ENCODE assay signal across 1 cellular context in the genomic region with DNA sequence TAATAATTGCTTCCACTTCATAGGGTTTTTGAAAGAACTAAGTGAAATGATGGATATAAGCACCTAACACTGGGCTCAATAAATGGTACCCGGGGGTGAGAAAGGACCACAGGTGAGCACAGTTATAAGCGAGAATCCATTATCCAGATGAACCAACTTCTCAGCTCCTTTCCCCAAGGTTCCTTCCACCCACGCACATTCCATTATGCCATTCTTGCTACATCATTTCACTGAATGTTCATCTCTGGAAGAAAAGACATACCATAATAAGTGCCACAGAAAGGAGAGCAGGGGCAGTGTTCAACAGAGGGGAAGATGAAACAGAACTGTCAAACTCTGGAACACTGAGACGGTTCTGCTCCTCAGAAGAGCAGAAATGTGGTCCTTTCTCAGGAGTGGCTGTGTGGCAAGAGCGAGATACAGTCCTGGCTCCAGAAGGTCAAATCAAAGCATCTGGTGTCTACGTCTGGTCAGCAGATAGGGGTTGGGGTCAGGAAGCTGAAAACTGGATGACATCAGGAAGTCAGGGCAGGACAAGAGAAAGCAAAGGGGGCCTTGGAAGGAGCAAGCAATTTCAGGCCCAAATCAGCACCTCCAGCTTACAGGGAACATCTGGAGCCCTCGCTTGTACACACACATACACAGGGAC.
TF ChIP-seq lines count a peak whose summit lies in the region.

No MANE protein-coding gene starts in this region.

TF ChIP-seq in K562, 482 proteins besides CTCF, POLR2A, EP300 and RAD21 (continued from another document):
- TF ChIP-seq, protein P1, sequence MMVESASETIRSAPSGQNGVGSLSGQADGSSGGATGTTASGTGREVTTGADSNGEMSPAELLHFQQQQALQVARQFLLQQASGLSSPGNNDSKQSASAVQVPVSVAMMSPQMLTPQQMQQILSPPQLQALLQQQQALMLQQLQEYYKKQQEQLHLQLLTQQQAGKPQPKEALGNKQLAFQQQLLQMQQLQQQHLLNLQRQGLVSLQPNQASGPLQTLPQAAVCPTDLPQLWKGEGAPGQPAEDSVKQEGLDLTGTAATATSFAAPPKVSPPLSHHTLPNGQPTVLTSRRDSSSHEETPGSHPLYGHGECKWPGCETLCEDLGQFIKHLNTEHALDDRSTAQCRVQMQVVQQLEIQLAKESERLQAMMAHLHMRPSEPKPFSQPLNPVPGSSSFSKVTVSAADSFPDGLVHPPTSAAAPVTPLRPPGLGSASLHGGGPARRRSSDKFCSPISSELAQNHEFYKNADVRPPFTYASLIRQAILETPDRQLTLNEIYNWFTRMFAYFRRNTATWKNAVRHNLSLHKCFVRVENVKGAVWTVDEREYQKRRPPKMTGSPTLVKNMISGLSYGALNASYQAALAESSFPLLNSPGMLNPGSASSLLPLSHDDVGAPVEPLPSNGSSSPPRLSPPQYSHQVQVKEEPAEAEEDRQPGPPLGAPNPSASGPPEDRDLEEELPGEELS (CRISPR knock-in tag; IDR thresholded peaks at IDR 0.05; ENCODE audit: borderline replicate concordance): no peak
